ENCODE assay signal across 8 cellular contexts in the genomic region with DNA sequence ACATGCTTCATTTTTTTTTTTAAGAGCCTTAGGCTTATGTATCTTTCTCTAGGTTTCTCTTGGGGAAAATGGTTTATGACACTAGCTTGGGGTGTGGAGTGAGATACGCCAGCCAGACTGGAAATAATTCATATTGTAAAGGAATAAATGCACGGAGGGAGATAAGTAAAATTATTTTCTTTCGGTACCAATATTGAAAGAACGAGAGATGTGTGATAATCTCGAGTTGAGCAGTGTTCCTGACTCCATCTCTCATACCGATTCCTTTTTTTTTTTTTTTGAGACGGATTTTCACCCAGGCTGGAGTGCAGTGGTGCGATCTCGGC. TPM values are rescaled to one million over a fixed set of nuclear protein-coding genes. Genes with fewer than 3 reads are reported as not detected.
DNase-seq lines count a peak whose midpoint lies in the region; ATAC-seq, FAIRE-seq and TF ChIP-seq lines count a peak whose summit lies in the region.

No MANE protein-coding gene starts in this region.

- peak overlapping the region; percentile 92 for H3K4me3 Mint-ChIP-seq in mesothelial cell of epicardium

- no peaks in the 10 kb centered on the region for H3K36me3 ChIP-seq in right atrium auricular region
- no peaks in the 10 kb centered on the region for H3K36me3 ChIP-seq in bronchial epithelial cell (ENCODE audit: control insufficient read depth, insufficient read depth, low read length)
- no peaks in the 10 kb centered on the region for H3K36me3 ChIP-seq in aorta (ENCODE audit: control insufficient read depth in 1 of 2, insufficient read depth in 2 of 2, low read length in 1 of 2)

- H3K36me3 Mint-ChIP-seq in mesothelial cell of epicardium = no peaks in the 10 kb centered on the region

- peak overlapping the region; percentile 92 for H3K27ac Mint-ChIP-seq in mesothelial cell of epicardium

- H3K4me1 ChIP-seq in right atrium auricular region (peaks cover 0 to 30% of the 10 kb centered on the region in 2 donors), aorta (ENCODE audit: control insufficient read depth in 1 of 2, insufficient read depth in 2 of 2, low read length in 2 of 2) (peaks cover 1 to 4% of the 10 kb centered on the region in 2 donors)

- H3K27me3 ChIP-seq in right atrium auricular region = no peaks in the 10 kb centered on the region
- no peaks in the 10 kb centered on the region for H3K27me3 ChIP-seq in bronchial epithelial cell (ENCODE audit: control insufficient read depth, insufficient read depth, low read length)
- no peaks in the 10 kb centered on the region for H3K27me3 ChIP-seq in aorta (ENCODE audit: control insufficient read depth in 1 of 2, insufficient read depth in 2 of 2, low read length in 1 of 2)

- peaks cover 40% of the 10 kb centered on the region for H3K4me1 Mint-ChIP-seq in mesothelial cell of epicardium

- H3K27me3 Mint-ChIP-seq in mesothelial cell of epicardium (ENCODE audit: low read depth) = no peaks in the 10 kb centered on the region

- TF ChIP-seq CTCF in right atrium auricular region (IDR thresholded peaks at IDR 0.05) = no peak
- TF ChIP-seq CTCF in bronchial epithelial cell (IDR thresholded peaks at IDR 0.05; ENCODE audit: insufficient read depth, low read length, severe bottlenecking) = no peak
- TF ChIP-seq CTCF in mesothelial cell of epicardium (IDR thresholded peaks at IDR 0.05; ENCODE audit: unreplicated experiment) = no peak

- WGBS in aorta, 2 donors = 2 to 3% methylated on average over 9 of the region's 9 CpGs

- intact Hi-C loops in Right ventricle myocardium superior (cut with DNase I) = no loop called here
- intact Hi-C loops in aorta (cut with DNase I) = loop anchor here (5.0 to 10.0 kb wide), 3 partner anchors 45 to 97 kb away; partner anchors contain the start of gene DIMT1 (in 1 of the 2)

- H3K9me3 Mint-ChIP-seq in mesothelial cell of epicardium = no peaks in the 10 kb centered on the region

- DNase-seq in right atrium auricular region (ENCODE audit: low spot score) (no peak), Right ventricle myocardium superior (no peak), bronchial epithelial cell (ENCODE audit: low read depth) (no peak), mesothelial cell of epicardium (ENCODE audit: low spot score in 2 of 2, unreplicated experiment in 2 of 2) (no peak), aorta (no peak), GM19239 (ENCODE audit: insufficient read length, low spot score) (no peak)

- H3K27ac ChIP-seq in right atrium auricular region (peak overlapping the region; percentile 88 to 92), aorta (ENCODE audit: low read depth in 1 of 2, low read length in 2 of 2) (no peak overlapping the region)

- H3K4me3 ChIP-seq in right atrium auricular region (peak overlapping the region; percentile 89 to 99), bronchial epithelial cell (ENCODE audit: low read depth, low read length) (peak overlapping the region; percentile 89), aorta (ENCODE audit: low read length in 2 of 2) (peak overlapping the region; percentile 93 to 99)

- no peak for ATAC-seq in Right ventricle myocardium superior (ENCODE audit: poor library complexity)
- no peak for ATAC-seq in aorta (ENCODE audit: low FRiP score)
- ATAC-seq in HG02610 (IDR thresholded peaks at IDR 0.05; ENCODE audit: unreplicated experiment) = no peak
- ATAC-seq in HG03521 (IDR thresholded peaks at IDR 0.05; ENCODE audit: unreplicated experiment) = no peak

- H3K9me3 ChIP-seq in right atrium auricular region = no peaks in the 10 kb centered on the region
- no peaks in the 10 kb centered on the region for H3K9me3 ChIP-seq in aorta (ENCODE audit: control insufficient read depth, low read length)

- no peak for FAIRE-seq in bronchial epithelial cell (lab: Jason Lieb, UNC)
- no peak for FAIRE-seq in GM19239 (lab: Jason Lieb, UNC)

RNA-seq across cellular contexts. Expression of gene KIF2A, which starts 1.3 kb away (rescaled TPM):
- total RNA-seq in right atrium auricular region (10 to 100 TPM; 10.3 to 16.3 TPM), Right ventricle myocardium superior (10.6 TPM), bronchial epithelial cell (34.2 and 39.7 TPM in 2 replicates), mesothelial cell of epicardium (54.4 to 59.0 TPM (median 56.9 TPM) in 3 replicates), aorta (10 to 100 TPM; 25.5 to 33.9 TPM)
- 10 to 100 TPM in 1 of 2 donors, 1 to 10 TPM in 1; 5.6 to 17.4 TPM for polyA plus RNA-seq in aorta

Comparison
In these comparisons a context has a peak if more than half of its experiments do, and no peak if none do; other contexts are left out.
1. H3K27ac ChIP-seq: peak in right atrium auricular region (2 of 2); none in aorta (0 of 2).
2. Peak in every context shown above with its lines, with median percentiles within 50 percentile points of each other: H3K4me3 ChIP-seq.